Comparison of ENCODE assay signal across 1 cellular context in the genomic region with DNA sequence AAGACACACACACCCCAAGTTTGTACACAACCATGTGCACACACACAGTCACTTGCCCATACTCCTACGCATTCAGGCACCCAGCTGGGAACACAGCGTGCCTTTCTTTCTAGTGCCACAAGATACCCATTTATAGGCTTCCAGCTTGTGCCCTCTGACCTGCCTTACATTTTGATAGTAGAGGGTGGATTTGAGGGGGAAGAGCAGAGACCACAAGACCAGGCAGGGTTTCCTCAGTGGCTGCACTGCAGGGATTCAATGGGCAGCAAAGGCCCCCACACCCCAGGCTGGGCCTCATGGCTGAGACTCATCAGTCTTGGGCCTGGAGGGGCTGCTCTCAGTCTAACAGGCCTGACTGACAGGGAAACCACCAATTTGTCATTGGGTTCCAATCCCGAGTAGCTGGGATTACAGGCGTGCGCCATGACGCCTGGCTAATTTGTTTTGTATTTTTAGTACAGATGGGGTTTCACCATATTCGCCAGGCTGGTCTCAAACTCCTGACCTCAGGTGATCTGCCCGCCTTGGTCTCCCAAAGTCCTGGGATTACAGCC.
TF ChIP-seq lines count a peak whose summit lies in the region.

No MANE protein-coding gene starts in this region.

TF ChIP-seq in SK-N-SH treated with all-trans-retinoic acid at 6 μM for 48 hours, 23 proteins besides CTCF, POLR2A, EP300 and RAD21 (continued from another document):
- TF ChIP-seq, protein P1, sequence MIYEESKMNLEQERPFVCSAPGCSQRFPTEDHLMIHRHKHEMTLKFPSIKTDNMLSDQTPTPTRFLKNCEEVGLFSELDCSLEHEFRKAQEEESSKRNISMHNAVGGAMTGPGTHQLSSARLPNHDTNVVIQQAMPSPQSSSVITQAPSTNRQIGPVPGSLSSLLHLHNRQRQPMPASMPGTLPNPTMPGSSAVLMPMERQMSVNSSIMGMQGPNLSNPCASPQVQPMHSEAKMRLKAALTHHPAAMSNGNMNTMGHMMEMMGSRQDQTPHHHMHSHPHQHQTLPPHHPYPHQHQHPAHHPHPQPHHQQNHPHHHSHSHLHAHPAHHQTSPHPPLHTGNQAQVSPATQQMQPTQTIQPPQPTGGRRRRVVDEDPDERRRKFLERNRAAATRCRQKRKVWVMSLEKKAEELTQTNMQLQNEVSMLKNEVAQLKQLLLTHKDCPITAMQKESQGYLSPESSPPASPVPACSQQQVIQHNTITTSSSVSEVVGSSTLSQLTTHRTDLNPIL (CRISPR knock-in tag; IDR thresholded peaks at IDR 0.05; ENCODE audit: low read depth): no peak
